In the genomic region with DNA sequence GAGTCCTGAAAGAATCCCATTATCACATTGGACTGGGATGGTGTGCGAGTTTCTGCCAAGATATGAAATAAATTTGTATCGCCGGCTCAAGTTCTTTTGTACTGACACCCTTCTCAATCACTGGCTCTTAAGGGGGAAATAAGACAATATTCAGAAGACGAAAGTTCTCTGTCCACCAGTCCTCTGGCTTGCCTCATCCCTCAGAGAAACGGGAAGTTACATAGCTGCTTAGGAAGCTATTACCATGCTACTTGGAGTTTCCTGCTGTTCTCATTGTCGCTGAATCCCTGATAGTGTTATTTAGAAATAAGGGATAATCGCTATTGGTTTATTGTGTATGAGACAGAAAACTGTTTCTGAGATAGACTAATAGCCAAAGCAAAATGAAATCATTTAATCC, we compare ENCODE assay signal across 16 cellular contexts.
"Had no signal": no experiment of that assay in that cellular context is flagged by ENCODE, and none has a peak within 500 bp of the region (broad histone marks: within the 10 kb centered on the region; RNA-seq: fewer than 3 reads in every experiment).

No MANE protein-coding gene starts in this region.

- FAIRE-seq: small intestine had no signal

- H3K4me1 ChIP-seq: ascending aorta, breast epithelium had no signal

- H3K27me3 ChIP-seq: ascending aorta, breast epithelium, right atrium auricular region had no signal

- ATAC-seq: activated CD4-positive, CD25-positive, alpha-beta regulatory T cell treated with anti-CD3 and anti-CD28 coated beads, Interleukin-2, amount 50 U/mL, for 24 hours; activated naive CD8-positive, alpha-beta T cell treated with anti-CD3 and anti-CD28 coated beads, Interleukin-2, amount 50 U/mL, for 24 hours; effector memory CD8-positive, alpha-beta T cell; naive thymus-derived CD8-positive, alpha-beta T cell had no signal

- DNase-seq: activated naive CD4-positive, alpha-beta T cell; activated naive CD8-positive, alpha-beta T cell treated with anti-CD3 and anti-CD28 coated beads, Interleukin-2, amount 50 U/mL, for 24 hours; effector memory CD8-positive, alpha-beta T cell; islet precursor cell; mammary epithelial cell; naive thymus-derived CD8-positive, alpha-beta T cell; nucleus accumbens; small intestine; stimulated activated CD4-positive, alpha-beta T cell treated with anti-CD3 and anti-CD28 coated beads, Interleukin-4, amount 100 ng/mL, for 24 hours; stimulated activated naive CD4-positive, alpha-beta T cell treated with Interleukin-2 at 50 U/mL for 16 hours; substantia nigra; trophoblast cell had no signal

- H3K4me3 ChIP-seq: ascending aorta, breast epithelium, right atrium auricular region had no signal

- H3K9me3 ChIP-seq: ascending aorta, breast epithelium, right atrium auricular region had no signal

- H3K36me3 ChIP-seq: ascending aorta, breast epithelium, right atrium auricular region had no signal

- H3K27ac ChIP-seq: ascending aorta, breast epithelium, right atrium auricular region had no signal
